ENCODE assay signal across 33 cellular contexts in the genomic region with DNA sequence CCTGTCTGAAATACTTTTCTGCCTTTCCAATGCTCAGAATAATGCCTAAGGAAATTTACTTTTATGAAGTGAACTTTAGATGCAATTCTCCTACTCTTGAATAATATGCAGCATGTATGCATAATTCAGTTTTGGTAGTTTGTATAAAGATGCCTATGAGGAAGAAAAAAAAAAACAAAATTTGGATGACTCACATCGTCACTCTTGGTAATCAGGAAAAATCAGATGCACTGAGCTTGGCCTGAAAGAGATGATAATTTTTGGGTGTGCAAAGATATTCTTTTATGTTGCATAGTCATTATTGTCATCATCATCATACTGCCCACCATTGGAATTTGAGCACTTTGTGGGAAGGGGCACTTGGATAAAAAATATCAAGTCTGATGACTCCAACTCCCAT.
"Had no signal": no experiment of that assay in that cellular context is flagged by ENCODE, and none has a peak within 500 bp of the region (broad histone marks: within the 10 kb centered on the region; RNA-seq: fewer than 3 reads in every experiment).

No MANE protein-coding gene starts in this region.

- FAIRE-seq: astrocyte, bronchial epithelial cell had no signal

- H3K27ac ChIP-seq: adrenal gland, ascending aorta, body of pancreas, brain microvascular endothelial cell, breast epithelium, cardiac muscle cell had no signal

- ATAC-seq: activated naive CD4-positive, alpha-beta T cell treated with anti-CD3 and anti-CD28 coated beads, Interleukin-2, amount 50 U/mL, for 72 hours; activated naive CD8-positive, alpha-beta T cell treated with anti-CD3 and anti-CD28 coated beads, Interleukin-2, amount 50 U/mL, for 24 hours; activated T-cell treated with anti-CD3 and anti-CD28 coated beads, Interleukin-2, amount 50 U/mL, for 4 hours; activated T-cell treated with anti-CD3 and anti-CD28 coated beads, Interleukin-2, amount 50 U/mL, for 72 hours; activated T-helper 17 cell treated with anti-CD3 and anti-CD28 coated beads, Interleukin-2, amount 50 U/mL, for 72 hours; body of pancreas had no signal

- H3K4me3 ChIP-seq: adrenal gland, ascending aorta, body of pancreas, breast epithelium, cardiac muscle cell had no signal

- H3K9me3 ChIP-seq: adrenal gland, ascending aorta, body of pancreas, breast epithelium had no signal

- H3K4me1 ChIP-seq: adrenal gland, ascending aorta, body of pancreas, breast epithelium had no signal

- DNase-seq: activated effector memory CD4-positive, alpha-beta T cell treated with anti-CD3 and anti-CD28 coated beads, Interleukin-2, amount 50 U/mL, for 16 hours; activated effector memory CD4-positive, alpha-beta T cell treated with Interleukin-2 at 50 U/mL for 16 hours; activated gamma-delta T cell; activated gamma-delta T cell treated with Interleukin-2 at 50 U/mL for 16 hours; activated naive CD4-positive, alpha-beta T cell; activated naive CD4-positive, alpha-beta T cell treated with anti-CD3 and anti-CD28 coated beads for 36 hours; activated naive CD4-positive, alpha-beta T cell treated with anti-CD3 and anti-CD28 coated beads, Interleukin-2, amount 10 ng/mL, durations not matched to agents 7 days and 5 days; activated naive CD4-positive, alpha-beta T cell treated with anti-CD3 and anti-CD28 coated beads, Interleukin-2, amount 50 U/mL, for 16 hours; activated naive CD8-positive, alpha-beta T cell treated with anti-CD3 and anti-CD28 coated beads for 36 hours; activated naive CD8-positive, alpha-beta T cell treated with anti-CD3 and anti-CD28 coated beads, Interleukin-2, amount 10 ng/mL, durations not matched to agents 7 days and 5 days; activated naive CD8-positive, alpha-beta T cell treated with anti-CD3 and anti-CD28 coated beads, Interleukin-2, amount 50 U/mL, for 24 hours; activated T-cell treated with anti-CD3 and anti-CD28 coated beads, Interleukin-2, amount 50 U/mL, for 1 hour; activated T-cell treated with anti-CD3 and anti-CD28 coated beads, Interleukin-2, amount 50 U/mL, for 24 hours; activated T-cell treated with anti-CD3 and anti-CD28 coated beads, Interleukin-2, amount 50 U/mL, for 4 hours; activated T-cell treated with anti-CD3 and anti-CD28 coated beads, Interleukin-2, amount 50 U/mL, for 48 hours; activated T-cell treated with anti-CD3 and anti-CD28 coated beads, Interleukin-2, amount 50 U/mL, for 72 hours; adrenal gland; amniotic stem cell; amygdala; anterior cingulate cortex; aorta; body of pancreas; brain microvascular endothelial cell; caudate nucleus; central memory CD4-positive, alpha-beta T cell; cerebellar nuclear complex had no signal

- H3K27me3 ChIP-seq: adrenal gland, ascending aorta, body of pancreas, brain microvascular endothelial cell, breast epithelium, cardiac muscle cell had no signal

- H3K36me3 ChIP-seq: adrenal gland, ascending aorta, brain microvascular endothelial cell, breast epithelium, cardiac muscle cell had no signal
